In genomic region chr12:68180792-68181744, GRCh38 we compare ENCODE assay signal across 9 cellular contexts. TPM values are rescaled to one million over a fixed set of nuclear protein-coding genes. Genes with fewer than 3 reads are reported as not detected.
DNase-seq lines count a peak whose midpoint lies in the region; ATAC-seq and FAIRE-seq lines count a peak whose summit lies in the region.
"Had no signal": no experiment of that assay in that cellular context is flagged by ENCODE, and none has a peak within 500 bp of the region (broad histone marks: within the 10 kb centered on the region; RNA-seq: fewer than 3 reads in every experiment).

No MANE protein-coding gene starts in this region.

- peak; percentile 33 to 39 for DNase-seq in activated CD4-positive, alpha-beta T cell treated with anti-CD3 and anti-CD28 coated beads for 4 hours
- DNase-seq in activated CD4-positive, alpha-beta T cell treated with anti-CD3 and anti-CD28 coated beads, Interleukin-2, amount 50 U/mL, for 4 hours: no peak
- DNase-seq in activated naive CD4-positive, alpha-beta T cell treated with anti-CD3 and anti-CD28 coated beads for 36 hours: peak; percentile 70
- peak; percentile 22 for DNase-seq in small intestine
- DNase-seq in NCI-H446 treated with DMSO at 0.1 percent for 48 hours (lab: John Stamatoyannopoulos, UW): no peak
- no peak for DNase-seq in GM19238 (ENCODE audit: insufficient read length, low spot score)

- H3K4me3 ChIP-seq in small intestine (ENCODE audit: low read depth in 1 of 2, low read length in 2 of 2): no peak overlapping the region

- H3K4me1 Mint-ChIP-seq in activated naive CD4-positive, alpha-beta T cell treated with anti-CD3 and anti-CD28 coated beads for 36 hours (ENCODE audit: low read depth): peaks cover 56% of the 10 kb centered on the region

- H3K36me3 Mint-ChIP-seq in activated naive CD4-positive, alpha-beta T cell treated with anti-CD3 and anti-CD28 coated beads for 36 hours (ENCODE audit: low read depth): peaks cover 2% of the 10 kb centered on the region

- ATAC-seq in HG03558 (IDR thresholded peaks at IDR 0.05; ENCODE audit: extremely low read depth, unreplicated experiment) (peak; percentile 49), HG03045 (IDR thresholded peaks at IDR 0.05; ENCODE audit: unreplicated experiment) (no peak)

- H3K27me3 Mint-ChIP-seq in activated naive CD4-positive, alpha-beta T cell treated with anti-CD3 and anti-CD28 coated beads for 36 hours (ENCODE audit: low read depth): no peaks in the 10 kb centered on the region

- H3K36me3 ChIP-seq in small intestine (ENCODE audit: control insufficient read depth in 2 of 2, insufficient read depth in 2 of 2, low read length in 2 of 2): no peaks in the 10 kb centered on the region

- no peaks in the 10 kb centered on the region for H3K4me1 ChIP-seq in small intestine (ENCODE audit: control insufficient read depth in 2 of 2, insufficient read depth in 1 of 2, low read depth in 1 of 2, low read length in 1 of 2)

- intact Hi-C loops in activated naive CD4-positive, alpha-beta T cell treated with anti-CD3 and anti-CD28 coated beads for 36 hours (cut with micrococcal nuclease): loop anchor here (1.0 to 5.0 kb wide), 5 partner anchors 8 to 1879 kb away; partner anchors contain the start of genes HELB and IFNG-AS1

- 35 to 59% (median 41%) methylated on average over 3 of the region's 3 CpGs for WGBS in small intestine, 3 donors

- CTCF ChIA-PET in activated naive CD4-positive, alpha-beta T cell treated with anti-CD3 and anti-CD28 coated beads for 36 hours (lab: Charles Lee): interaction anchor here (0.8 to 2.4 kb wide), 6 partner anchors 8 to 142 kb away, joined by 3 to 17 read pairs (median 4); no protein-coding TSS in a partner anchor

- H3K9me3 ChIP-seq in small intestine (ENCODE audit: control insufficient read depth, low read depth): no peaks in the 10 kb centered on the region

- H3K27ac ChIP-seq in small intestine (ENCODE audit: low read depth in 1 of 2, low read length in 1 of 2): no peak overlapping the region

- H3K27ac Mint-ChIP-seq in activated naive CD4-positive, alpha-beta T cell treated with anti-CD3 and anti-CD28 coated beads for 36 hours: peak overlapping the region; percentile 93

- no peaks in the 10 kb centered on the region for H3K27me3 ChIP-seq in small intestine (ENCODE audit: control insufficient read depth in 2 of 2, insufficient read depth in 2 of 2, low read length in 2 of 2)

- no peak for FAIRE-seq in small intestine (lab: Jason Lieb, UNC)

- H3K4me3 Mint-ChIP-seq in activated naive CD4-positive, alpha-beta T cell treated with anti-CD3 and anti-CD28 coated beads for 36 hours: no peak overlapping the region

- peaks cover 2% of the 10 kb centered on the region for H3K9me3 Mint-ChIP-seq in activated naive CD4-positive, alpha-beta T cell treated with anti-CD3 and anti-CD28 coated beads for 36 hours

RNA-seq across cellular contexts. Expression of gene IFNG, which starts 21.5 kb away (rescaled TPM):
- 10 to 100 TPM; 48.8 to 49.1 TPM for total RNA-seq in activated naive CD4-positive, alpha-beta T cell treated with anti-CD3 and anti-CD28 coated beads for 36 hours
- not detected for polyA plus RNA-seq in small intestine
- polyA plus RNA-seq: liver had no signal

RNA-seq across cellular contexts. Expression of gene IL26, which starts 44.5 kb away (rescaled TPM):
- total RNA-seq in activated naive CD4-positive, alpha-beta T cell treated with anti-CD3 and anti-CD28 coated beads for 36 hours: under 1 TPM; 0.33 to 0.42 TPM
- polyA plus RNA-seq in small intestine: not detected
- total RNA-seq: liver had no signal
- polyA plus RNA-seq: liver had no signal

Comparison
In these comparisons a context has a peak if more than half of its experiments do, and no peak if none do; other contexts are left out.
1. DNase-seq: peak in activated CD4-positive, alpha-beta T cell treated with anti-CD3 and anti-CD28 coated beads for 4 hours (2 of 2), activated naive CD4-positive, alpha-beta T cell treated with anti-CD3 and anti-CD28 coated beads for 36 hours (single experiment) and small intestine (single experiment); none in activated CD4-positive, alpha-beta T cell treated with anti-CD3 and anti-CD28 coated beads, Interleukin-2, amount 50 U/mL, for 4 hours (0 of 2), NCI-H446 treated with DMSO at 0.1 percent for 48 hours (single experiment) and GM19238 (single experiment).